In the genomic region with DNA sequence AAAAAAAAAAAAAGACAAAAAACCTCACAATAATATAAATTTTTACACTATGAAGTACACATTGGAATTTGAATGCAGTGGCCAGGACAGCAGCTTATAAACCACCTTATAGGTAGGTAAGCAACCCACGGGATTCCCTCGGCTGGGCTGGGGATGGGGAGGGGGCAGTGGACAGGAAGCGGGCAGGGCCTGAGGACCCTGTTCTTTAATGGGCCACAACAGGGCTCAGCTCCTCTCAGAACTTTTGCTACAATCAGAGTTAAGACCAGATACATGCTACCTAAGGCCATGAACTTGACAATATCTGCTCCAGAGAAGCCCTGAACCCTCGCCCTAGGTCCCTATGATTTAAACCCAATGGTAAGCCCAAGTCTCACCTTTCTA, we compare ENCODE assay signal across 16 cellular contexts. TPM values are rescaled to one million over a fixed set of nuclear protein-coding genes. Genes with fewer than 3 reads are reported as not detected.
DNase-seq lines count a peak whose midpoint lies in the region; ATAC-seq and TF ChIP-seq lines count a peak whose summit lies in the region.
"Had no signal": no experiment of that assay in that cellular context is flagged by ENCODE, and none has a peak within 500 bp of the region (broad histone marks: within the 10 kb centered on the region; RNA-seq: fewer than 3 reads in every experiment).

No MANE protein-coding gene starts in this region.

- peak overlapping the region; percentile 73 for H3K4me3 ChIP-seq in Loucy (ENCODE audit: low read length, poor library complexity, severe bottlenecking)
- no peak overlapping the region for H3K4me3 ChIP-seq in effector memory CD4-positive, alpha-beta T cell (ENCODE audit: insufficient read depth, low read depth, low read length, poor library complexity, severe bottlenecking)
- H3K4me3 ChIP-seq: A549, thyroid gland had no signal

- no peak for ATAC-seq in stimulated activated memory B cell treated with anti-CD40 and anti-IgM and Interleukin-4, amounts not matched to agents 10 μg/mL and 1 μg/mL and 100 μg/mL, for 72 hours
- ATAC-seq in GM18873 (IDR thresholded peaks at IDR 0.05; ENCODE audit: low FRiP score, unreplicated experiment) = no peak
- no peak for ATAC-seq in HG02763 (IDR thresholded peaks at IDR 0.05; ENCODE audit: unreplicated experiment)
- ATAC-seq: sciatic nerve had no signal

- DNase-seq in activated CD4-positive, alpha-beta T cell treated with anti-CD3 and anti-CD28 coated beads, Interleukin-2, amount 10 ng/mL, durations not matched to agents 24 days and 14 days = no peak
- no peak for DNase-seq in activated CD4-positive, alpha-beta T cell treated with anti-CD3 and anti-CD28 coated beads for 4 hours
- DNase-seq in effector memory CD4-positive, alpha-beta T cell = no peak
- no peak for DNase-seq in effector CD4-positive, alpha-beta T cell
- DNase-seq: IMR-90, left cardiac atrium, NCI-H1694, NCI-H524 treated with DMSO at 0.1 percent for 48 hours, thyroid gland had no signal

- H2AFZ ChIP-seq in Loucy (ENCODE audit: low read length) = no peak overlapping the region

- H3K4me1 ChIP-seq in Loucy (ENCODE audit: insufficient read depth, low read length, poor library complexity, severe bottlenecking) = peaks cover 85% of the 10 kb centered on the region
- H3K4me1 ChIP-seq in effector memory CD4-positive, alpha-beta T cell (ENCODE audit: control insufficient read depth, insufficient read depth, low read length, poor library complexity, severe bottlenecking) = peaks cover 44% of the 10 kb centered on the region

- H3K9me3 Mint-ChIP-seq in activated CD4-positive, alpha-beta T cell treated with anti-CD3 and anti-CD28 coated beads, Interleukin-2, amount 10 ng/mL, durations not matched to agents 24 days and 14 days = no peaks in the 10 kb centered on the region
- no peaks in the 10 kb centered on the region for H3K9me3 Mint-ChIP-seq in stimulated activated memory B cell treated with anti-CD40 and anti-IgM and Interleukin-4, amounts not matched to agents 10 μg/mL and 1 μg/mL and 100 μg/mL, for 72 hours

- peak overlapping the region; percentile 95 for H3K9ac ChIP-seq in Loucy (ENCODE audit: low read depth, low read length, poor library complexity, severe bottlenecking)

- H3K27me3 Mint-ChIP-seq in activated CD4-positive, alpha-beta T cell treated with anti-CD3 and anti-CD28 coated beads, Interleukin-2, amount 10 ng/mL, durations not matched to agents 24 days and 14 days = no peaks in the 10 kb centered on the region
- H3K27me3 Mint-ChIP-seq in stimulated activated memory B cell treated with anti-CD40 and anti-IgM and Interleukin-4, amounts not matched to agents 10 μg/mL and 1 μg/mL and 100 μg/mL, for 72 hours = no peaks in the 10 kb centered on the region

- H3K36me3 Mint-ChIP-seq in activated CD4-positive, alpha-beta T cell treated with anti-CD3 and anti-CD28 coated beads, Interleukin-2, amount 10 ng/mL, durations not matched to agents 24 days and 14 days (ENCODE audit: low read depth) = peaks cover 77% of the 10 kb centered on the region
- H3K36me3 Mint-ChIP-seq in stimulated activated memory B cell treated with anti-CD40 and anti-IgM and Interleukin-4, amounts not matched to agents 10 μg/mL and 1 μg/mL and 100 μg/mL, for 72 hours = peaks cover 47% of the 10 kb centered on the region

- peak overlapping the region; percentile 80 for H3K27ac Mint-ChIP-seq in activated CD4-positive, alpha-beta T cell treated with anti-CD3 and anti-CD28 coated beads, Interleukin-2, amount 10 ng/mL, durations not matched to agents 24 days and 14 days
- peak overlapping the region; percentile 35 for H3K27ac Mint-ChIP-seq in stimulated activated memory B cell treated with anti-CD40 and anti-IgM and Interleukin-4, amounts not matched to agents 10 μg/mL and 1 μg/mL and 100 μg/mL, for 72 hours

- peaks cover 46% of the 10 kb centered on the region for H3K36me3 ChIP-seq in Loucy (ENCODE audit: insufficient read depth, low read length)
- peaks cover 37% of the 10 kb centered on the region for H3K36me3 ChIP-seq in effector memory CD4-positive, alpha-beta T cell (ENCODE audit: control insufficient read depth, insufficient read depth, low read length)

- intact Hi-C loops in activated CD4-positive, alpha-beta T cell treated with anti-CD3 and anti-CD28 coated beads, Interleukin-2, amount 10 ng/mL, durations not matched to agents 24 days and 14 days (cut with micrococcal nuclease) = loop anchor here (2.0 to 5.0 kb wide), 2 partner anchors 93 to 214 kb away; no protein-coding TSS in a partner anchor

- H3K4me1 Mint-ChIP-seq in activated CD4-positive, alpha-beta T cell treated with anti-CD3 and anti-CD28 coated beads, Interleukin-2, amount 10 ng/mL, durations not matched to agents 24 days and 14 days = peaks cover 64% of the 10 kb centered on the region
- peaks cover 68% of the 10 kb centered on the region for H3K4me1 Mint-ChIP-seq in stimulated activated memory B cell treated with anti-CD40 and anti-IgM and Interleukin-4, amounts not matched to agents 10 μg/mL and 1 μg/mL and 100 μg/mL, for 72 hours

- H3K4me2 ChIP-seq in Loucy (ENCODE audit: low read depth, low read length, poor library complexity, severe bottlenecking) = peak overlapping the region; percentile 97

- no peaks in the 10 kb centered on the region for H3K9me3 ChIP-seq in Loucy (ENCODE audit: insufficient read depth, low read depth, low read length)
- H3K9me3 ChIP-seq in effector memory CD4-positive, alpha-beta T cell (ENCODE audit: control insufficient read depth, low read length) = no peaks in the 10 kb centered on the region
- H3K9me3 ChIP-seq: A549, ascending aorta, thyroid gland had no signal

- no peak for TF ChIP-seq CTCF in Loucy (conservative IDR thresholded peaks at IDR 0.05; ENCODE audit: low read length)

- H3K27ac ChIP-seq in effector memory CD4-positive, alpha-beta T cell (ENCODE audit: insufficient read depth, low read length, poor library complexity, severe bottlenecking) = peak overlapping the region; percentile 58

- H4K20me1 ChIP-seq in Loucy (ENCODE audit: insufficient read depth, low read length, poor library complexity, severe bottlenecking) = no peaks in the 10 kb centered on the region

- no peaks in the 10 kb centered on the region for H3K9me2 ChIP-seq in Loucy (replicated peaks; ENCODE audit: low read depth, low read length)

- H3K27me3 ChIP-seq in Loucy (ENCODE audit: insufficient read depth, low read length, poor library complexity, severe bottlenecking) = no peaks in the 10 kb centered on the region
- H3K27me3 ChIP-seq in effector memory CD4-positive, alpha-beta T cell (replicated peaks; ENCODE audit: control insufficient read depth, insufficient read depth, low read length, poor library complexity, severe bottlenecking) = no peaks in the 10 kb centered on the region
- H3K27me3 ChIP-seq: ascending aorta, thyroid gland had no signal

- H3K4me3 Mint-ChIP-seq in activated CD4-positive, alpha-beta T cell treated with anti-CD3 and anti-CD28 coated beads, Interleukin-2, amount 10 ng/mL, durations not matched to agents 24 days and 14 days = no peak overlapping the region
- H3K4me3 Mint-ChIP-seq in stimulated activated memory B cell treated with anti-CD40 and anti-IgM and Interleukin-4, amounts not matched to agents 10 μg/mL and 1 μg/mL and 100 μg/mL, for 72 hours = no peak overlapping the region

- peaks cover 47% of the 10 kb centered on the region for H3K79me2 ChIP-seq in Loucy (ENCODE audit: insufficient read depth, low read length)

- peaks cover 37% of the 10 kb centered on the region for H3F3A ChIP-seq in Loucy (ENCODE audit: low read depth)

RNA-seq across cellular contexts. Expression of a gene that starts 25.1 kb away (rescaled TPM):
- total RNA-seq in activated CD4-positive, alpha-beta T cell treated with anti-CD3 and anti-CD28 coated beads, Interleukin-2, amount 10 ng/mL, durations not matched to agents 24 days and 14 days = 346 and 348 TPM in 2 replicates

RNA-seq across cellular contexts. Expression of a gene that starts 37.2 kb away (rescaled TPM):
- total RNA-seq in activated CD4-positive, alpha-beta T cell treated with anti-CD3 and anti-CD28 coated beads, Interleukin-2, amount 10 ng/mL, durations not matched to agents 24 days and 14 days = 184 and 189 TPM in 2 replicates
